Comparison of ENCODE assay signal across 2 cellular contexts in genomic region chr19:1051791-1052190, GRCh38.
TF ChIP-seq lines count a peak whose summit lies in the region.

No MANE protein-coding gene starts in this region.

TF ChIP-seq in K562, 482 proteins besides CTCF, POLR2A, EP300 and RAD21:
- TF ChIP-seq POLR2G (IDR thresholded peaks at IDR 0.05; ENCODE audit: low read depth, low read length) (peak; percentile 68), RBFOX2 (IDR thresholded peaks at IDR 0.05; ENCODE audit: low read depth, low read length) (0 out of 2 replicates have a peak, but pooled peaks have one; percentile 27), SUPT5H (IDR thresholded peaks at IDR 0.05) (no peak)

TF ChIP-seq in GM23338, 12 proteins besides CTCF, POLR2A, EP300 and RAD21:
- TF ChIP-seq ZNF114 (CRISPR knock-in tag; IDR thresholded peaks at IDR 0.05) (no peak), EZH2phosphoT487 (IDR thresholded peaks at IDR 0.05; ENCODE audit: unreplicated experiment) (no peak), NANOG (IDR thresholded peaks at IDR 0.05; ENCODE audit: borderline replicate concordance) (no peak), ZNF462 (CRISPR knock-in tag; IDR thresholded peaks at IDR 0.05) (no peak), ETS1 (IDR thresholded peaks at IDR 0.05) (no peak), REST (IDR thresholded peaks at IDR 0.05; ENCODE audit: unreplicated experiment) (no peak), POLR2AphosphoS5 (IDR thresholded peaks at IDR 0.05; ENCODE audit: low read depth) (no peak), EZH2 (IDR thresholded peaks at IDR 0.05; ENCODE audit: low read depth, unreplicated experiment) (no peak), CREB1 (CRISPR knock-in tag; IDR thresholded peaks at IDR 0.05; ENCODE audit: low read depth) (no peak), ZNF331 (CRISPR knock-in tag; IDR thresholded peaks at IDR 0.05; ENCODE audit: low read depth) (no peak), JUNB (IDR thresholded peaks at IDR 0.05; ENCODE audit: unreplicated experiment) (no peak), STAT1 (IDR thresholded peaks at IDR 0.05; ENCODE audit: unreplicated experiment) (no peak)
